In the genomic region with DNA sequence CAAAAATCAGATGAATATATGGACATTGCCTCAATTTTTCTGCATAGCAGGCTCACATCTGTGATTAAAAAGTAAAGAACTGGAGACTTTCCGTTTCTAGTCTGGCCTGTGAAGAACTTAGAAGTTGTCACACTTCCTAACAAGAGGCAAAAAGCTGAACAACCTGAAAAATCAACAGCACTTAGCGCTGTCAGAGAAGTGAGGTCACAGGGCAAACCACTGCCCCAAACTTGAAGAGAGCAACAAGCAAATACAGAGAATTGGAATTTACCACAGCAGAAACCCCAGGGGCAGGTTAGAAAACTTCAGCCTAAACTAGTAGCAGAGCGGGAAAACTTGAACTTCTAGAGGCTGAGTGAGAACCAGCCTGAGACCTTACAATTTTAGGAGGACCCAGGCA, we compare ENCODE assay signal across 2 cellular contexts.
TF ChIP-seq lines count a peak whose summit lies in the region.

No MANE protein-coding gene starts in this region.

TF ChIP-seq in GM23338, 12 proteins besides CTCF, POLR2A, EP300 and RAD21 (continues in another document):
- TF ChIP-seq, protein P1, sequence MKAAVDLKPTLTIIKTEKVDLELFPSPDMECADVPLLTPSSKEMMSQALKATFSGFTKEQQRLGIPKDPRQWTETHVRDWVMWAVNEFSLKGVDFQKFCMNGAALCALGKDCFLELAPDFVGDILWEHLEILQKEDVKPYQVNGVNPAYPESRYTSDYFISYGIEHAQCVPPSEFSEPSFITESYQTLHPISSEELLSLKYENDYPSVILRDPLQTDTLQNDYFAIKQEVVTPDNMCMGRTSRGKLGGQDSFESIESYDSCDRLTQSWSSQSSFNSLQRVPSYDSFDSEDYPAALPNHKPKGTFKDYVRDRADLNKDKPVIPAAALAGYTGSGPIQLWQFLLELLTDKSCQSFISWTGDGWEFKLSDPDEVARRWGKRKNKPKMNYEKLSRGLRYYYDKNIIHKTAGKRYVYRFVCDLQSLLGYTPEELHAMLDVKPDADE (IDR thresholded peaks at IDR 0.05): no peak
- TF ChIP-seq CREB1 (CRISPR knock-in tag; IDR thresholded peaks at IDR 0.05; ENCODE audit: low read depth): no peak
- no peak for TF ChIP-seq EZH2 (IDR thresholded peaks at IDR 0.05; ENCODE audit: low read depth, unreplicated experiment)
- TF ChIP-seq, protein P2, sequence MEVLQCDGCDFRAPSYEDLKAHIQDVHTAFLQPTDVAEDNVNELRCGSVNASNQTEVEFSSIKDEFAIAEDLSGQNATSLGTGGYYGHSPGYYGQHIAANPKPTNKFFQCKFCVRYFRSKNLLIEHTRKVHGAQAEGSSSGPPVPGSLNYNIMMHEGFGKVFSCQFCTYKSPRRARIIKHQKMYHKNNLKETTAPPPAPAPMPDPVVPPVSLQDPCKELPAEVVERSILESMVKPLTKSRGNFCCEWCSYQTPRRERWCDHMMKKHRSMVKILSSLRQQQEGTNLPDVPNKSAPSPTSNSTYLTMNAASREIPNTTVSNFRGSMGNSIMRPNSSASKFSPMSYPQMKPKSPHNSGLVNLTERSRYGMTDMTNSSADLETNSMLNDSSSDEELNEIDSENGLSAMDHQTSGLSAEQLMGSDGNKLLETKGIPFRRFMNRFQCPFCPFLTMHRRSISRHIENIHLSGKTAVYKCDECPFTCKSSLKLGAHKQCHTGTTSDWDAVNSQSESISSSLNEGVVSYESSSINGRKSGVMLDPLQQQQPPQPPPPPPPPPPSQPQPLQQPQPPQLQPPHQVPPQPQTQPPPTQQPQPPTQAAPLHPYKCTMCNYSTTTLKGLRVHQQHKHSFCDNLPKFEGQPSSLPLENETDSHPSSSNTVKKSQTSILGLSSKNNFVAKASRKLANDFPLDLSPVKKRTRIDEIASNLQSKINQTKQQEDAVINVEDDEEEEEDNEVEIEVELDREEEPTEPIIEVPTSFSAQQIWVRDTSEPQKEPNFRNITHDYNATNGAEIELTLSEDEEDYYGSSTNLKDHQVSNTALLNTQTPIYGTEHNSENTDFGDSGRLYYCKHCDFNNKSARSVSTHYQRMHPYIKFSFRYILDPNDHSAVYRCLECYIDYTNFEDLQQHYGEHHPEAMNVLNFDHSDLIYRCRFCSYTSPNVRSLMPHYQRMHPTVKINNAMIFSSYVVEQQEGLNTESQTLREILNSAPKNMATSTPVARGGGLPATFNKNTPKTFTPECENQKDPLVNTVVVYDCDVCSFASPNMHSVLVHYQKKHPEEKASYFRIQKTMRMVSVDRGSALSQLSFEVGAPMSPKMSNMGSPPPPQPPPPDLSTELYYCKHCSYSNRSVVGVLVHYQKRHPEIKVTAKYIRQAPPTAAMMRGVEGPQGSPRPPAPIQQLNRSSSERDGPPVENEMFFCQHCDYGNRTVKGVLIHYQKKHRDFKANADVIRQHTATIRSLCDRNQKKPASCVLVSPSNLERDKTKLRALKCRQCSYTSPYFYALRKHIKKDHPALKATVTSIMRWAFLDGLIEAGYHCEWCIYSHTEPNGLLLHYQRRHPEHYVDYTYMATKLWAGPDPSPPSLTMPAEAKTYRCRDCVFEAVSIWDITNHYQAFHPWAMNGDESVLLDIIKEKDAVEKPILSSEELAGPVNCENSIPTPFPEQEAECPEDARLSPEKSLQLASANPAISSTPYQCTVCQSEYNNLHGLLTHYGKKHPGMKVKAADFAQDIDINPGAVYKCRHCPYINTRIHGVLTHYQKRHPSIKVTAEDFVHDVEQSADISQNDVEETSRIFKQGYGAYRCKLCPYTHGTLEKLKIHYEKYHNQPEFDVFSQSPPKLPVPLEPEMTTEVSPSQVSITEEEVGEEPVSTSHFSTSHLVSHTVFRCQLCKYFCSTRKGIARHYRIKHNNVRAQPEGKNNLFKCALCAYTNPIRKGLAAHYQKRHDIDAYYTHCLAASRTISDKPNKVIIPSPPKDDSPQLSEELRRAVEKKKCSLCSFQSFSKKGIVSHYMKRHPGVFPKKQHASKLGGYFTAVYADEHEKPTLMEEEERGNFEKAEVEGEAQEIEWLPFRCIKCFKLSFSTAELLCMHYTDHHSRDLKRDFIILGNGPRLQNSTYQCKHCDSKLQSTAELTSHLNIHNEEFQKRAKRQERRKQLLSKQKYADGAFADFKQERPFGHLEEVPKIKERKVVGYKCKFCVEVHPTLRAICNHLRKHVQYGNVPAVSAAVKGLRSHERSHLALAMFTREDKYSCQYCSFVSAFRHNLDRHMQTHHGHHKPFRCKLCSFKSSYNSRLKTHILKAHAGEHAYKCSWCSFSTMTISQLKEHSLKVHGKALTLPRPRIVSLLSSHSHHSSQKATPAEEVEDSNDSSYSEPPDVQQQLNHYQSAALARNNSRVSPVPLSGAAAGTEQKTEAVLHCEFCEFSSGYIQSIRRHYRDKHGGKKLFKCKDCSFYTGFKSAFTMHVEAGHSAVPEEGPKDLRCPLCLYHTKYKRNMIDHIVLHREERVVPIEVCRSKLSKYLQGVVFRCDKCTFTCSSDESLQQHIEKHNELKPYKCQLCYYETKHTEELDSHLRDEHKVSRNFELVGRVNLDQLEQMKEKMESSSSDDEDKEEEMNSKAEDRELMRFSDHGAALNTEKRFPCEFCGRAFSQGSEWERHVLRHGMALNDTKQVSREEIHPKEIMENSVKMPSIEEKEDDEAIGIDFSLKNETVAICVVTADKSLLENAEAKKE (CRISPR knock-in tag; IDR thresholded peaks at IDR 0.05): no peak
- no peak for TF ChIP-seq STAT1 (IDR thresholded peaks at IDR 0.05; ENCODE audit: unreplicated experiment)
- TF ChIP-seq ZNF114 (CRISPR knock-in tag; IDR thresholded peaks at IDR 0.05): no peak
- no peak for TF ChIP-seq EZH2phosphoT487 (IDR thresholded peaks at IDR 0.05; ENCODE audit: unreplicated experiment)
- no peak for TF ChIP-seq POLR2AphosphoS5 (IDR thresholded peaks at IDR 0.05; ENCODE audit: low read depth)
- TF ChIP-seq ZNF331 (CRISPR knock-in tag; IDR thresholded peaks at IDR 0.05; ENCODE audit: low read depth): no peak
- no peak for TF ChIP-seq NANOG (IDR thresholded peaks at IDR 0.05; ENCODE audit: borderline replicate concordance)

TF ChIP-seq in WTC11, 78 proteins besides CTCF, POLR2A, EP300 and RAD21 (continued from another document):
- TF ChIP-seq, protein P3, sequence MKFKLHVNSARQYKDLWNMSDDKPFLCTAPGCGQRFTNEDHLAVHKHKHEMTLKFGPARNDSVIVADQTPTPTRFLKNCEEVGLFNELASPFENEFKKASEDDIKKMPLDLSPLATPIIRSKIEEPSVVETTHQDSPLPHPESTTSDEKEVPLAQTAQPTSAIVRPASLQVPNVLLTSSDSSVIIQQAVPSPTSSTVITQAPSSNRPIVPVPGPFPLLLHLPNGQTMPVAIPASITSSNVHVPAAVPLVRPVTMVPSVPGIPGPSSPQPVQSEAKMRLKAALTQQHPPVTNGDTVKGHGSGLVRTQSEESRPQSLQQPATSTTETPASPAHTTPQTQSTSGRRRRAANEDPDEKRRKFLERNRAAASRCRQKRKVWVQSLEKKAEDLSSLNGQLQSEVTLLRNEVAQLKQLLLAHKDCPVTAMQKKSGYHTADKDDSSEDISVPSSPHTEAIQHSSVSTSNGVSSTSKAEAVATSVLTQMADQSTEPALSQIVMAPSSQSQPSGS (CRISPR knock-in tag; IDR thresholded peaks at IDR 0.05; ENCODE audit: borderline replicate concordance, low read depth): no peak
- TF ChIP-seq ZNF671 (CRISPR knock-in tag; IDR thresholded peaks at IDR 0.05): no peak
- TF ChIP-seq, protein P4, sequence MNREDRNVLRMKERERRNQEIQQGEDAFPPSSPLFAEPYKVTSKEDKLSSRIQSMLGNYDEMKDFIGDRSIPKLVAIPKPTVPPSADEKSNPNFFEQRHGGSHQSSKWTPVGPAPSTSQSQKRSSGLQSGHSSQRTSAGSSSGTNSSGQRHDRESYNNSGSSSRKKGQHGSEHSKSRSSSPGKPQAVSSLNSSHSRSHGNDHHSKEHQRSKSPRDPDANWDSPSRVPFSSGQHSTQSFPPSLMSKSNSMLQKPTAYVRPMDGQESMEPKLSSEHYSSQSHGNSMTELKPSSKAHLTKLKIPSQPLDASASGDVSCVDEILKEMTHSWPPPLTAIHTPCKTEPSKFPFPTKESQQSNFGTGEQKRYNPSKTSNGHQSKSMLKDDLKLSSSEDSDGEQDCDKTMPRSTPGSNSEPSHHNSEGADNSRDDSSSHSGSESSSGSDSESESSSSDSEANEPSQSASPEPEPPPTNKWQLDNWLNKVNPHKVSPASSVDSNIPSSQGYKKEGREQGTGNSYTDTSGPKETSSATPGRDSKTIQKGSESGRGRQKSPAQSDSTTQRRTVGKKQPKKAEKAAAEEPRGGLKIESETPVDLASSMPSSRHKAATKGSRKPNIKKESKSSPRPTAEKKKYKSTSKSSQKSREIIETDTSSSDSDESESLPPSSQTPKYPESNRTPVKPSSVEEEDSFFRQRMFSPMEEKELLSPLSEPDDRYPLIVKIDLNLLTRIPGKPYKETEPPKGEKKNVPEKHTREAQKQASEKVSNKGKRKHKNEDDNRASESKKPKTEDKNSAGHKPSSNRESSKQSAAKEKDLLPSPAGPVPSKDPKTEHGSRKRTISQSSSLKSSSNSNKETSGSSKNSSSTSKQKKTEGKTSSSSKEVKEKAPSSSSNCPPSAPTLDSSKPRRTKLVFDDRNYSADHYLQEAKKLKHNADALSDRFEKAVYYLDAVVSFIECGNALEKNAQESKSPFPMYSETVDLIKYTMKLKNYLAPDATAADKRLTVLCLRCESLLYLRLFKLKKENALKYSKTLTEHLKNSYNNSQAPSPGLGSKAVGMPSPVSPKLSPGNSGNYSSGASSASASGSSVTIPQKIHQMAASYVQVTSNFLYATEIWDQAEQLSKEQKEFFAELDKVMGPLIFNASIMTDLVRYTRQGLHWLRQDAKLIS (CRISPR knock-in tag; IDR thresholded peaks at IDR 0.05; ENCODE audit: borderline replicate concordance): no peak
- TF ChIP-seq, protein P5, sequence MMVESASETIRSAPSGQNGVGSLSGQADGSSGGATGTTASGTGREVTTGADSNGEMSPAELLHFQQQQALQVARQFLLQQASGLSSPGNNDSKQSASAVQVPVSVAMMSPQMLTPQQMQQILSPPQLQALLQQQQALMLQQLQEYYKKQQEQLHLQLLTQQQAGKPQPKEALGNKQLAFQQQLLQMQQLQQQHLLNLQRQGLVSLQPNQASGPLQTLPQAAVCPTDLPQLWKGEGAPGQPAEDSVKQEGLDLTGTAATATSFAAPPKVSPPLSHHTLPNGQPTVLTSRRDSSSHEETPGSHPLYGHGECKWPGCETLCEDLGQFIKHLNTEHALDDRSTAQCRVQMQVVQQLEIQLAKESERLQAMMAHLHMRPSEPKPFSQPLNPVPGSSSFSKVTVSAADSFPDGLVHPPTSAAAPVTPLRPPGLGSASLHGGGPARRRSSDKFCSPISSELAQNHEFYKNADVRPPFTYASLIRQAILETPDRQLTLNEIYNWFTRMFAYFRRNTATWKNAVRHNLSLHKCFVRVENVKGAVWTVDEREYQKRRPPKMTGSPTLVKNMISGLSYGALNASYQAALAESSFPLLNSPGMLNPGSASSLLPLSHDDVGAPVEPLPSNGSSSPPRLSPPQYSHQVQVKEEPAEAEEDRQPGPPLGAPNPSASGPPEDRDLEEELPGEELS (CRISPR knock-in tag; IDR thresholded peaks at IDR 0.05): no peak
- no peak for TF ChIP-seq MYBL2 (CRISPR knock-in tag; IDR thresholded peaks at IDR 0.05)
- no peak for TF ChIP-seq HMGA2 (CRISPR knock-in tag; IDR thresholded peaks at IDR 0.05)
- no peak for TF ChIP-seq NFYB (CRISPR knock-in tag; conservative IDR thresholded peaks at IDR 0.05; ENCODE audit: low read depth)
- TF ChIP-seq, protein P6, sequence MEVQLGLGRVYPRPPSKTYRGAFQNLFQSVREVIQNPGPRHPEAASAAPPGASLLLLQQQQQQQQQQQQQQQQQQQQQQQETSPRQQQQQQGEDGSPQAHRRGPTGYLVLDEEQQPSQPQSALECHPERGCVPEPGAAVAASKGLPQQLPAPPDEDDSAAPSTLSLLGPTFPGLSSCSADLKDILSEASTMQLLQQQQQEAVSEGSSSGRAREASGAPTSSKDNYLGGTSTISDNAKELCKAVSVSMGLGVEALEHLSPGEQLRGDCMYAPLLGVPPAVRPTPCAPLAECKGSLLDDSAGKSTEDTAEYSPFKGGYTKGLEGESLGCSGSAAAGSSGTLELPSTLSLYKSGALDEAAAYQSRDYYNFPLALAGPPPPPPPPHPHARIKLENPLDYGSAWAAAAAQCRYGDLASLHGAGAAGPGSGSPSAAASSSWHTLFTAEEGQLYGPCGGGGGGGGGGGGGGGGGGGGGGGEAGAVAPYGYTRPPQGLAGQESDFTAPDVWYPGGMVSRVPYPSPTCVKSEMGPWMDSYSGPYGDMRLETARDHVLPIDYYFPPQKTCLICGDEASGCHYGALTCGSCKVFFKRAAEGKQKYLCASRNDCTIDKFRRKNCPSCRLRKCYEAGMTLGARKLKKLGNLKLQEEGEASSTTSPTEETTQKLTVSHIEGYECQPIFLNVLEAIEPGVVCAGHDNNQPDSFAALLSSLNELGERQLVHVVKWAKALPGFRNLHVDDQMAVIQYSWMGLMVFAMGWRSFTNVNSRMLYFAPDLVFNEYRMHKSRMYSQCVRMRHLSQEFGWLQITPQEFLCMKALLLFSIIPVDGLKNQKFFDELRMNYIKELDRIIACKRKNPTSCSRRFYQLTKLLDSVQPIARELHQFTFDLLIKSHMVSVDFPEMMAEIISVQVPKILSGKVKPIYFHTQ (CRISPR knock-in tag; IDR thresholded peaks at IDR 0.05): no peak
- TF ChIP-seq, protein P7, sequence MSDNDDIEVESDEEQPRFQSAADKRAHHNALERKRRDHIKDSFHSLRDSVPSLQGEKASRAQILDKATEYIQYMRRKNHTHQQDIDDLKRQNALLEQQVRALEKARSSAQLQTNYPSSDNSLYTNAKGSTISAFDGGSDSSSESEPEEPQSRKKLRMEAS (CRISPR knock-in tag; IDR thresholded peaks at IDR 0.05): no peak
